Comparison of ENCODE assay signal across 11 cellular contexts in the genomic region with DNA sequence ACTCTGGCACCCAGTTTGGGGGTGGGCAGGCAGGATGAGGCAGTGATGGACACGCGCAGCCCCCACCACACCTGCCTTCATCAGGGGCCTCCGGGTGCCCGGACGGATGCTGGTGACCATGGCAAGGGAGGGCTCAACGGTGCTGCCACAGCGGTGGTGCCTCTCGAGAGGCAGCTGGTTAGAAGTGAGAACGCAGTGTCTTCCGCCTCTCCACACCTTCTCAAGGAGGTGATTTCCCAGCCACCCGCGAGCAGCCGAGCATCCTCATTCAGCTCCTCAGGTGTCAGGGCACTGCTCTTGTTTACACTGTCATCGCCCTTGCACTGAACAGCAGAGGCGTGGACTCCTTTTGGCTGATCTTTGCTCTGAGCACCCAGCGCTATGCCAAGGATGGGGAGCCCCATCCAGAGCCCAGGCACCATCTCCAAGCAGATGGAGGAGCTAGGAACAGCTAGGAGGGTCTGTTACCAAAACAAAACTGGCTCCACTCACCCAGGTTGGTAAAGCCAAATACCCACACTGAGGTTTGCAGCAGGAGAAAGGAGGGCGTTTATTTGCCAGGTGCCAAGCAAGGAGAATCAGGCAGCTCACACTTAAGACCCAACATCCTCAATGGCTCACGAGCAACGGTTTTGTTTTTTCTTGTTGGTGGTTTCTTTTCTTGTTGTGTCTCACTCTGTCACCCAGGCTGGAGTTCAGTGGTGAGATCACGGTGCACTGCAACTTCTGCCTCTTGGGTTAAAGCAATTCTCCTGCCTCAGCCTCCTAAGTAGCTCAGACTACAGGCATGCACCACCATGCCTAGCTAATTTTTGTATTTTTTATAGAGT.
A peak's percentile ranks its signal among the peaks of the same experiment; 100 is the strongest.
DNase-seq lines count a peak whose midpoint lies in the region; ATAC-seq and TF ChIP-seq lines count a peak whose summit lies in the region.
"Had no signal": no experiment of that assay in that cellular context is flagged by ENCODE, and none has a peak within 500 bp of the region (broad histone marks: within the 10 kb centered on the region; RNA-seq: fewer than 3 reads in every experiment).

No MANE protein-coding gene starts in this region.

- H3K27me3 ChIP-seq in PC-9 (ENCODE audit: insufficient read depth, low read depth) = peaks cover 64% of the 10 kb centered on the region

- H4K20me1 ChIP-seq in PC-9 (ENCODE audit: insufficient read depth) = no peaks in the 10 kb centered on the region

- POLR2A ChIA-PET in PC-9 (lab: Charles Lee; ENCODE audit: unreplicated experiment) = no interaction called here

- H3F3A ChIP-seq in PC-9 (ENCODE audit: insufficient read depth, low read depth) = no peaks in the 10 kb centered on the region

- ATAC-seq in HG03196 (IDR thresholded peaks at IDR 0.05; ENCODE audit: unreplicated experiment) = no peak

- H3K4me1 Mint-ChIP-seq in activated naive CD8-positive, alpha-beta T cell treated with anti-CD3 and anti-CD28 coated beads for 36 hours = peaks cover 10% of the 10 kb centered on the region

- no peak overlapping the region for H3K27ac Mint-ChIP-seq in activated naive CD8-positive, alpha-beta T cell treated with anti-CD3 and anti-CD28 coated beads for 36 hours

- no peaks in the 10 kb centered on the region for H3K79me2 ChIP-seq in PC-9 (ENCODE audit: low read depth)

- H3K9me3 ChIP-seq in PC-9 (ENCODE audit: insufficient read depth, low read depth) = no peaks in the 10 kb centered on the region

- no peak overlapping the region for H3K4me3 ChIP-seq in PC-9

- CTCF ChIA-PET in PC-9 (lab: Charles Lee) = no interaction called here

- in situ Hi-C loops in GM13976 (cut with MboI; ENCODE audit: low sequenced_read_pairs, unreplicated experiment) = no loop called here

- no peaks in the 10 kb centered on the region for H3K9me2 ChIP-seq in PC-9 (ENCODE audit: insufficient read depth)

- H3K4me2 ChIP-seq in PC-9 = no peak overlapping the region

- H3K27ac ChIP-seq in PC-9 = no peak overlapping the region
- H3K27ac ChIP-seq: epithelial cell of prostate had no signal

- H3K36me3 ChIP-seq in PC-9 (ENCODE audit: low read depth) = no peaks in the 10 kb centered on the region

- no peak overlapping the region for H3K4me3 Mint-ChIP-seq in activated naive CD8-positive, alpha-beta T cell treated with anti-CD3 and anti-CD28 coated beads for 36 hours

- BruUV-seq in PC-9 (replicated peaks; lab: Mats Ljungman, UMichigan) = no TSS peak

- intact Hi-C loops in PC-9 (cut with micrococcal nuclease; ENCODE audit: unreplicated experiment) = no loop called here

- no peaks in the 10 kb centered on the region for H3K9me3 Mint-ChIP-seq in activated naive CD8-positive, alpha-beta T cell treated with anti-CD3 and anti-CD28 coated beads for 36 hours

- no peak for TF ChIP-seq CTCF in GM13976 (IDR thresholded peaks at IDR 0.05; ENCODE audit: borderline replicate concordance, control extremely low read depth, extremely low read depth, insufficient read depth, missing control alignments)
- TF ChIP-seq CTCF in PC-9 (conservative IDR thresholded peaks at IDR 0.05) = no peak

- no peaks in the 10 kb centered on the region for H3K4me1 ChIP-seq in PC-9 (replicated peaks; ENCODE audit: insufficient read depth)

- DNase-seq in GM13976 (ENCODE audit: low spot score) (peak; percentile 56), kidney glomerular epithelial cell (lab: John Stamatoyannopoulos, UW) (no peak), UCSD-AML1 (lab: John Stamatoyannopoulos, UW; ENCODE audit: unreplicated experiment) (no peak), PC-9 (no peak)
- peak; percentile 61 for DNase-seq in activated CD4-positive, alpha-beta T cell treated with anti-CD3 and anti-CD28 coated beads, Interleukin-2, amount 50 U/mL, for 4 hours
- DNase-seq in activated naive CD8-positive, alpha-beta T cell treated with anti-CD3 and anti-CD28 coated beads for 36 hours = peak; percentile 51
- DNase-seq in stimulated activated CD4-positive, alpha-beta T cell treated with anti-CD3 and anti-CD28 coated beads, TNF-alpha, amount 100 ng/mL, for 24 hours (ENCODE audit: low read depth in 3 of 3) = peak; percentile 6 to 43 (median 29)
- DNase-seq: H7, NCI-H526 treated with DMSO at 0.1 percent for 48 hours had no signal

- H3K27me3 Mint-ChIP-seq in activated naive CD8-positive, alpha-beta T cell treated with anti-CD3 and anti-CD28 coated beads for 36 hours = no peaks in the 10 kb centered on the region

- no peaks in the 10 kb centered on the region for H3K36me3 Mint-ChIP-seq in activated naive CD8-positive, alpha-beta T cell treated with anti-CD3 and anti-CD28 coated beads for 36 hours

- H2AFZ ChIP-seq in PC-9 = no peak overlapping the region

Comparison
In these comparisons a context has a peak if more than half of its experiments do, and no peak if none do; other contexts are left out.
1. DNase-seq: peak in GM13976 (single experiment), activated CD4-positive, alpha-beta T cell treated with anti-CD3 and anti-CD28 coated beads, Interleukin-2, amount 50 U/mL, for 4 hours (2 of 2), activated naive CD8-positive, alpha-beta T cell treated with anti-CD3 and anti-CD28 coated beads for 36 hours (single experiment) and stimulated activated CD4-positive, alpha-beta T cell treated with anti-CD3 and anti-CD28 coated beads, TNF-alpha, amount 100 ng/mL, for 24 hours (3 of 3); none in kidney glomerular epithelial cell (single experiment), UCSD-AML1 (single experiment) and PC-9 (0 of 2).